ENCODE assay signal across 14 cellular contexts in the genomic region with DNA sequence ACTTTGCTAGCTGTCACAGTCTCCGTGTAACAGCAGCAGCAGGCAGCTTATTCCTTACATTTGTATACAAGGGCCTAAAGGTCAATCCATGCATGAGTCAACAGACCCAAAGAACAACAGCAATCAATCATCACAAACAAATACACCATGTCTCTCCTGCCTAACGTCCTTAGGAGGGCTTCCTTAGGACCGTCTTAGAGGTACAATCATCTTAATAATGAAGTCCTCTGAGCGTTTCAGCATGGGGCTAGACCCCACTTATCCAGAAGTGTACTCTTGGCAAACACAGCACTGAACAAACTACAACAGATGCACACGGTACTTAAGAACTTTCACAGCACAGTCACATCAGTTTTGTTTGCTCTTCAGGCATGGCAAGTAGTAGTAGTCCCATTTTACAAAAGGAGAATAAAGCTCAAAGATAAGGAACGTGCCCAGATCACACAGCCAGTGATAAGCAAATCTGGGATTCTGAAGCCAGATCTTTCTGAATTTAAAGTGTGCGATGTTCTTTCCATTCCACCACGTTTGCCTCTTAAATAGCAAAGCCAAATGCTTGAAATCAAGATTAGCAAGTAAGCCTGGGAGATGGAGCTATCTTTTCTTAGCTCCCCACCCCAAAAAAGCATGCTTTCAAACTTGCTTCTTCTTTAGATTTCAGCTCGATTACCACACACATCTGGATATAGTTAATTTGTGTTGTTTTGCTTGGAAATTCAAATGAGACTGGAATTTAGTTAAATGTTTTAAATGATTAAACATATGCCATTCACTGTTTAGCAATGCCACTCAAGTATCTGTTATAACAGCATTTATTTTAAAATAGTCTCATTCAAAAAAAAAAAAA. TPM values are rescaled to one million over a fixed set of nuclear protein-coding genes. Genes with fewer than 3 reads are reported as not detected.
DNase-seq lines count a peak whose midpoint lies in the region; ATAC-seq, FAIRE-seq and TF ChIP-seq lines count a peak whose summit lies in the region.
"Had no signal": no experiment of that assay in that cellular context is flagged by ENCODE, and none has a peak within 500 bp of the region (broad histone marks: within the 10 kb centered on the region; RNA-seq: fewer than 3 reads in every experiment).

No MANE protein-coding gene starts in this region.

- H3K9me3 ChIP-seq in right lobe of liver, result no peaks in the 10 kb centered on the region

- peaks cover 0 to 3% (median 0%) of the 10 kb centered on the region in 4 donors for H3K36me3 ChIP-seq in right lobe of liver

- H3K4me3 ChIP-seq in HL-60 (replicated peaks; ENCODE audit: insufficient read depth, low read length) (no peak overlapping the region), right lobe of liver (no peak overlapping the region)

- H3K27me3 Mint-ChIP-seq in WTC11 (ENCODE audit: low read depth), result no peaks in the 10 kb centered on the region
- H3K27me3 Mint-ChIP-seq in activated CD8-positive, alpha-beta memory T cell treated with anti-CD3 and anti-CD28 coated beads, Interleukin-2, amount 10 ng/mL, durations not matched to agents 7 days and 5 days, result no peaks in the 10 kb centered on the region
- no peaks in the 10 kb centered on the region for H3K27me3 Mint-ChIP-seq in activated CD8-positive, alpha-beta T cell treated with anti-CD3 and anti-CD28 coated beads for 36 hours

- TF ChIP-seq POLR2A in right lobe of liver (IDR thresholded peaks at IDR 0.05), result no peak

- in situ Hi-C loops in GM13976 (cut with MboI; ENCODE audit: low sequenced_read_pairs, unreplicated experiment), result no loop called here

- H3K27ac ChIP-seq in HL-60 (replicated peaks) (peak overlapping the region; percentile 98), right lobe of liver (peak overlapping the region in 2 of 3 donors; percentile 1 to 42)

- WGBS in right lobe of liver (ENCODE audit: insufficient coverage, low coverage, low lambda C conversion rate, missing lambda C conversion rate), result 32% methylated on average over 9 of the region's 9 CpGs

- no peaks in the 10 kb centered on the region for H3K9me3 Mint-ChIP-seq in WTC11
- no peaks in the 10 kb centered on the region for H3K9me3 Mint-ChIP-seq in activated CD8-positive, alpha-beta memory T cell treated with anti-CD3 and anti-CD28 coated beads, Interleukin-2, amount 10 ng/mL, durations not matched to agents 7 days and 5 days (ENCODE audit: low read depth)
- H3K9me3 Mint-ChIP-seq in activated CD8-positive, alpha-beta T cell treated with anti-CD3 and anti-CD28 coated beads for 36 hours, result no peaks in the 10 kb centered on the region

- ATAC-seq in WTC11, result no peak
- peak; percentile 29 to 43 (median 41) for ATAC-seq in right lobe of liver
- ATAC-seq in activated CD8-positive, alpha-beta memory T cell treated with anti-CD3 and anti-CD28 coated beads, Interleukin-2, amount 10 ng/mL, durations not matched to agents 7 days and 5 days, result no peak
- ATAC-seq in activated CD8-positive, alpha-beta T cell treated with anti-CD3 and anti-CD28 coated beads for 36 hours, result no peak

- intact Hi-C loops in right lobe of liver (cut with DNase I), result no loop called here
- intact Hi-C loops in activated CD8-positive, alpha-beta T cell treated with anti-CD3 and anti-CD28 coated beads for 36 hours (cut with micrococcal nuclease), result loop anchor here (10.0 kb wide), 1 partner anchor 266 kb away; no protein-coding TSS in a partner anchor

- peak overlapping the region; percentile 40; the same call in 1 of the 2 replicates for H3K27ac Mint-ChIP-seq in WTC11
- no peak overlapping the region for H3K27ac Mint-ChIP-seq in activated CD8-positive, alpha-beta memory T cell treated with anti-CD3 and anti-CD28 coated beads, Interleukin-2, amount 10 ng/mL, durations not matched to agents 7 days and 5 days
- no peak overlapping the region for H3K27ac Mint-ChIP-seq in activated CD8-positive, alpha-beta T cell treated with anti-CD3 and anti-CD28 coated beads for 36 hours

- no peak for FAIRE-seq in RCC 7860 (lab: Jason Lieb, UNC)

- H3K36me3 Mint-ChIP-seq in WTC11, result no peaks in the 10 kb centered on the region
- H3K36me3 Mint-ChIP-seq in activated CD8-positive, alpha-beta memory T cell treated with anti-CD3 and anti-CD28 coated beads, Interleukin-2, amount 10 ng/mL, durations not matched to agents 7 days and 5 days, result peaks cover 5% of the 10 kb centered on the region
- peaks cover 7% of the 10 kb centered on the region for H3K36me3 Mint-ChIP-seq in activated CD8-positive, alpha-beta T cell treated with anti-CD3 and anti-CD28 coated beads for 36 hours (ENCODE audit: low read depth)

- H3K27me3 ChIP-seq in HL-60 (ENCODE audit: insufficient read depth, poor library complexity, severe bottlenecking), result no peaks in the 10 kb centered on the region
- no peaks in the 10 kb centered on the region for H3K27me3 ChIP-seq in right lobe of liver

- H3K4me1 ChIP-seq in right lobe of liver, result peaks cover 0 to 71% (median 31%) of the 10 kb centered on the region in 4 donors

- DNase-seq in DMS53 (lab: John Stamatoyannopoulos, UW), result peak; percentile 84
- DNase-seq in HL-60 (ENCODE audit: low read depth in 1 of 2, low spot score in 1 of 2), result no peak
- DNase-seq in WTC11 (ENCODE audit: low spot score), result no peak
- no peak for DNase-seq in right lobe of liver
- no peak for DNase-seq in RCC 7860 (ENCODE audit: low spot score)
- DNase-seq in activated CD8-positive, alpha-beta memory T cell treated with anti-CD3 and anti-CD28 coated beads, Interleukin-2, amount 10 ng/mL, durations not matched to agents 7 days and 5 days, result no peak
- no peak for DNase-seq in GM13976 (ENCODE audit: low spot score)
- DNase-seq in activated CD8-positive, alpha-beta T cell treated with anti-CD3 and anti-CD28 coated beads for 36 hours, result no peak
- DNase-seq: central memory CD4-positive, alpha-beta T cell; midbrain; NCI-H526 had no signal

- TF ChIP-seq CTCF in HL-60 (IDR thresholded peaks at IDR 0.05; ENCODE audit: insufficient read depth, low read length) (no peak), WTC11 (IDR thresholded peaks at IDR 0.05) (no peak), right lobe of liver (IDR thresholded peaks at IDR 0.05) (no peak), GM13976 (IDR thresholded peaks at IDR 0.05; ENCODE audit: borderline replicate concordance, control extremely low read depth, extremely low read depth, insufficient read depth, missing control alignments) (no peak)
- TF ChIP-seq CTCF in activated CD8-positive, alpha-beta T cell treated with anti-CD3 and anti-CD28 coated beads for 36 hours (IDR thresholded peaks at IDR 0.05), result no peak

- no peak overlapping the region for H3K4me3 Mint-ChIP-seq in WTC11
- no peak overlapping the region for H3K4me3 Mint-ChIP-seq in activated CD8-positive, alpha-beta memory T cell treated with anti-CD3 and anti-CD28 coated beads, Interleukin-2, amount 10 ng/mL, durations not matched to agents 7 days and 5 days
- no peak overlapping the region for H3K4me3 Mint-ChIP-seq in activated CD8-positive, alpha-beta T cell treated with anti-CD3 and anti-CD28 coated beads for 36 hours

- H3K4me1 Mint-ChIP-seq in WTC11, result peaks cover 59% of the 10 kb centered on the region
- peaks cover 35% of the 10 kb centered on the region for H3K4me1 Mint-ChIP-seq in activated CD8-positive, alpha-beta memory T cell treated with anti-CD3 and anti-CD28 coated beads, Interleukin-2, amount 10 ng/mL, durations not matched to agents 7 days and 5 days
- H3K4me1 Mint-ChIP-seq in activated CD8-positive, alpha-beta T cell treated with anti-CD3 and anti-CD28 coated beads for 36 hours (ENCODE audit: low read depth), result peaks cover 69% of the 10 kb centered on the region

- CTCF ChIA-PET in WTC11 (lab: Charles Lee), result interaction anchor here (0.7 to 2.7 kb wide), 6 partner anchors 9 to 458 kb away, joined by 3 to 10 read pairs (median 6); no protein-coding TSS in a partner anchor
- CTCF ChIA-PET in activated CD8-positive, alpha-beta memory T cell treated with anti-CD3 and anti-CD28 coated beads, Interleukin-2, amount 10 ng/mL, durations not matched to agents 7 days and 5 days (lab: Charles Lee), result interaction anchor here (0.9 to 2.4 kb wide), 7 partner anchors 12 to 265 kb away, joined by 3 to 6 read pairs (median 4); no protein-coding TSS in a partner anchor
- CTCF ChIA-PET in activated CD8-positive, alpha-beta T cell treated with anti-CD3 and anti-CD28 coated beads for 36 hours (lab: Charles Lee), result interaction anchor here (0.9 to 4.4 kb wide), 7 partner anchors 13 to 264 kb away, joined by 3 to 14 read pairs (median 4); no protein-coding TSS in a partner anchor

- POLR2A ChIA-PET in WTC11 (lab: Charles Lee), result no interaction called here
- POLR2A ChIA-PET in activated CD8-positive, alpha-beta T cell treated with anti-CD3 and anti-CD28 coated beads for 36 hours (lab: Charles Lee), result no interaction called here

TF ChIP-seq in WTC11, 78 proteins besides CTCF, POLR2A, EP300 and RAD21 (continues in another document):
- no peak for TF ChIP-seq SMAD4 (CRISPR knock-in tag; IDR thresholded peaks at IDR 0.05)

RNA-seq across cellular contexts. Expression of gene PSMB7, which starts 24.2 kb away (rescaled TPM):
- total RNA-seq in WTC11 (2021), result 160 to 187 TPM (median 164 TPM) in 3 replicates
- 100 to 1,000 TPM in 2 of 6 experiments, 10 to 100 TPM in 4; 76.4 to 196 (median 96.8) TPM for total RNA-seq in right lobe of liver
- total RNA-seq in activated CD8-positive, alpha-beta memory T cell treated with anti-CD3 and anti-CD28 coated beads, Interleukin-2, amount 10 ng/mL, durations not matched to agents 7 days and 5 days, result 100 to 1,000 TPM; 124 to 142 TPM
- total RNA-seq in activated CD8-positive, alpha-beta T cell treated with anti-CD3 and anti-CD28 coated beads for 36 hours, result 100 to 1,000 TPM; 155 to 170 TPM

RNA-seq across cellular contexts. Expression of gene ADGRD2, which starts 59.2 kb away (rescaled TPM):
- total RNA-seq in WTC11 (2021), result 0.61 to 1.6 TPM (median 1.3 TPM) in 3 replicates
- total RNA-seq in right lobe of liver, result not detected
- not detected for total RNA-seq in activated CD8-positive, alpha-beta memory T cell treated with anti-CD3 and anti-CD28 coated beads, Interleukin-2, amount 10 ng/mL, durations not matched to agents 7 days and 5 days
- not detected for total RNA-seq in activated CD8-positive, alpha-beta T cell treated with anti-CD3 and anti-CD28 coated beads for 36 hours
- total RNA-seq: glomerular endothelial cell; skeletal muscle tissue; T-helper 2 cell treated with Interferon-gamma antibody and Interleukin-4, amounts not matched to agents 100 ng/mL and 5 ng/mL, for 36 hours had no signal

Comparison
In these comparisons a context has a peak if more than half of its experiments do, and no peak if none do; other contexts are left out.
1. ATAC-seq: peak in right lobe of liver (4 of 4); none in WTC11 (single experiment), activated CD8-positive, alpha-beta memory T cell treated with anti-CD3 and anti-CD28 coated beads, Interleukin-2, amount 10 ng/mL, durations not matched to agents 7 days and 5 days (single experiment) and activated CD8-positive, alpha-beta T cell treated with anti-CD3 and anti-CD28 coated beads for 36 hours (single experiment).